Comparison of ENCODE assay signal across 16 cellular contexts in genomic region chr4:1532549-1533395, GRCh38.
"Had no signal": no experiment of that assay in that cellular context is flagged by ENCODE, and none has a peak within 500 bp of the region (broad histone marks: within the 10 kb centered on the region; RNA-seq: fewer than 3 reads in every experiment).

No MANE protein-coding gene starts in this region.

- H3K4me1 ChIP-seq: body of pancreas, foreskin keratinocyte had no signal

- H3K9me3 ChIP-seq: body of pancreas, tibial artery had no signal

- ATAC-seq: body of pancreas; foreskin keratinocyte; stimulated activated effector memory CD8-positive, alpha-beta T cell treated with anti-CD3 and anti-CD28 coated beads, Interleukin-12 subunit alpha, Interleukin-12 subunit beta, amount 100 ng/mL, for 72 hours; stimulated activated naive CD8-positive, alpha-beta T cell treated with anti-CD3 and anti-CD28 coated beads, Interleukin-15, amount 100 ng/mL, for 72 hours had no signal

- H3K36me3 ChIP-seq: tibial artery had no signal

- FAIRE-seq: TTC549 had no signal

- H3K27ac ChIP-seq: body of pancreas, foreskin keratinocyte, tibial artery had no signal

- H2AFZ ChIP-seq: hepatocyte had no signal

- H3K4me3 ChIP-seq: body of pancreas, hepatocyte, tibial artery had no signal

- H3K79me2 ChIP-seq: hepatocyte had no signal

- DNase-seq: activated gamma-delta T cell treated with Interleukin-2 at 50 U/mL for 16 hours; activated T-cell treated with anti-CD3 and anti-CD28 coated beads, Interleukin-2, amount 50 U/mL, for 1 hour; body of pancreas; caudate nucleus; dermis blood vessel endothelial cell; effector memory CD4-positive, alpha-beta T cell; foreskin keratinocyte; immature natural killer cell; kidney glomerular epithelial cell; mesenchymal stem cell; stimulated activated CD4-positive, alpha-beta T cell treated with anti-CD3 and anti-CD28 coated beads, Interleukin-1b, Interleukin-23, amount 100 ng/mL, for 48 hours; stimulated activated naive CD8-positive, alpha-beta T cell treated with anti-CD3 and anti-CD28 coated beads, Interleukin-15, amount 100 ng/mL, for 72 hours; tibial artery had no signal

- H3K4me2 ChIP-seq: hepatocyte had no signal
